Comparison of ENCODE assay signal across 8 cellular contexts in genomic region chr2:201643216-201643651, GRCh38. TPM values are rescaled to one million over a fixed set of nuclear protein-coding genes. Genes with fewer than 3 reads are reported as not detected.
DNase-seq lines count a peak whose midpoint lies in the region; ATAC-seq, FAIRE-seq and TF ChIP-seq lines count a peak whose summit lies in the region.

TSS of gene TMEM237 (minus strand) at chr2:201643503. CDS start at chr2:201643400, 103 bp downstream.

- peaks cover 5% of the 10 kb centered on the region for H3K4me1 Mint-ChIP-seq in activated naive CD4-positive, alpha-beta T cell treated with anti-CD3 and anti-CD28 coated beads, Interleukin-2, amount 50 U/mL, for 24 hours

- H3K4me3 Mint-ChIP-seq in activated naive CD4-positive, alpha-beta T cell treated with anti-CD3 and anti-CD28 coated beads, Interleukin-2, amount 50 U/mL, for 24 hours: peak within 1 kb of the TSS; percentile 84

- ATAC-seq in HG02642 (IDR thresholded peaks at IDR 0.05; ENCODE audit: poor library complexity, unreplicated experiment) (peak; percentile 56), pancreas (peak; percentile 65 to 79 (median 74))

- H3K9me3 ChIP-seq in cardiac muscle cell (ENCODE audit: low read depth): no peaks in the 10 kb centered on the region
- no peaks in the 10 kb centered on the region for H3K9me3 ChIP-seq in pancreas

- no peaks in the 10 kb centered on the region for H3K27me3 Mint-ChIP-seq in activated naive CD4-positive, alpha-beta T cell treated with anti-CD3 and anti-CD28 coated beads, Interleukin-2, amount 50 U/mL, for 24 hours

- H3K27ac Mint-ChIP-seq in activated naive CD4-positive, alpha-beta T cell treated with anti-CD3 and anti-CD28 coated beads, Interleukin-2, amount 50 U/mL, for 24 hours: peak within 1 kb of the TSS; percentile 88

- 0% methylated on average over 33 to 39 of the region's 39 CpGs for WGBS in pancreas, 2 donors

- TF ChIP-seq CTCF in cardiac muscle cell (IDR thresholded peaks at IDR 0.05; ENCODE audit: low read depth, low read length) (no peak), pancreas (IDR thresholded peaks at IDR 0.05) (no peak)

- H3K4me1 ChIP-seq in cardiac muscle cell (ENCODE audit: low read depth): peaks cover 22% of the 10 kb centered on the region
- peaks cover 4 to 12% (median 4%) of the 10 kb centered on the region in 3 donors for H3K4me1 ChIP-seq in pancreas

- H3K36me3 Mint-ChIP-seq in activated naive CD4-positive, alpha-beta T cell treated with anti-CD3 and anti-CD28 coated beads, Interleukin-2, amount 50 U/mL, for 24 hours: no peaks in the 10 kb centered on the region

- no peak for FAIRE-seq in pancreas (lab: Jason Lieb, UNC)

- no peaks in the 10 kb centered on the region for H3K27me3 ChIP-seq in cardiac muscle cell
- H3K27me3 ChIP-seq in pancreas: no peaks in the 10 kb centered on the region

- intact Hi-C loops in pancreas (cut with DNase I): no loop called here

- H3K27ac ChIP-seq in cardiac muscle cell (peak within 1 kb of the TSS; percentile 89), pancreas (peak within 1 kb of the TSS; percentile 76 to 90 (median 83))

- DNase-seq in activated gamma-delta T cell (lab: John Stamatoyannopoulos, UW) (peak; percentile 36), activated gamma-delta T cell treated with Interleukin-2 at 50 U/mL for 16 hours (no peak), NCI-H2171 treated with DMSO at 0.1 percent for 48 hours (lab: John Stamatoyannopoulos, UW) (peak; percentile 55), cardiac muscle cell (ENCODE audit: low read depth in 1 of 2, low spot score in 1 of 2) (peak; percentile 53 to 78), pancreas (peak in 4 of 6 donors; percentile 40 to 81 (median 66)), epidermal melanocyte (ENCODE audit: insufficient read length, low spot score) (no peak)

- no peaks in the 10 kb centered on the region for H3K9me3 Mint-ChIP-seq in activated naive CD4-positive, alpha-beta T cell treated with anti-CD3 and anti-CD28 coated beads, Interleukin-2, amount 50 U/mL, for 24 hours

- peak within 1 kb of the TSS; percentile 54 for H3K4me3 ChIP-seq in cardiac muscle cell
- H3K4me3 ChIP-seq in pancreas: peak within 1 kb of the TSS; percentile 57 to 92 (median 84)

- H3K36me3 ChIP-seq in cardiac muscle cell (peaks cover 4% of the 10 kb centered on the region), pancreas (no peaks in the 10 kb centered on the region)

RNA-seq across cellular contexts. Expression of gene TMEM237, which starts in this region (rescaled TPM):
- total RNA-seq in cardiac muscle cell (23.5 and 37.1 TPM in 2 replicates), pancreas (1 to 10 TPM; 3.0 to 9.6 (median 4.7) TPM)
- polyA plus RNA-seq in cardiac muscle cell (35.4 and 44.0 TPM in 2 replicates), pancreas (1 to 10 TPM; 4.3 to 5.5 TPM)

Comparison
In these comparisons a context has a peak if more than half of its experiments do, and no peak if none do; other contexts are left out.
1. DNase-seq: peak in activated gamma-delta T cell (single experiment), NCI-H2171 treated with DMSO at 0.1 percent for 48 hours (single experiment), cardiac muscle cell (2 of 2) and pancreas (4 of 6); none in activated gamma-delta T cell treated with Interleukin-2 at 50 U/mL for 16 hours (single experiment) and epidermal melanocyte (single experiment).